ENCODE assay signal across 1 cellular context in genomic region chr3:32453346-32453745, GRCh38.
TF ChIP-seq lines count a peak whose summit lies in the region.

No MANE protein-coding gene starts in this region.

TF ChIP-seq in HepG2, 621 proteins besides CTCF, POLR2A, EP300 and RAD21 (continued from another document):
- TF ChIP-seq REST (IDR thresholded peaks at IDR 0.05; ENCODE audit: borderline replicate concordance in 1 of 2, low read depth in 1 of 2, low read length in 2 of 2): no peak
TF ChIP-seq in HepG2: peak in this region for 1.
